In genomic region chr4:120922390-120923200, GRCh38 we compare ENCODE assay signal across 8 cellular contexts. TPM values are rescaled to one million over a fixed set of nuclear protein-coding genes. Genes with fewer than 3 reads are reported as not detected.
DNase-seq lines count a peak whose midpoint lies in the region; ATAC-seq and TF ChIP-seq lines count a peak whose summit lies in the region.

Gene PRDM5 (minus strand): TSS chr4:120922726. CDS start chr4:120922608, 118 bp downstream.

- peak in 1 of 3 donors; percentile 12 for DNase-seq in CD4-positive, CD25-positive, alpha-beta regulatory T cell
- DNase-seq in HS-5 (ENCODE audit: low read depth) (peak; percentile 32), NCI-H2029 treated with DMSO at 0.1 percent for 48 hours (lab: John Stamatoyannopoulos, UW) (no peak)
- peak; percentile 7 to 11 for DNase-seq in activated CD4-positive, alpha-beta T cell treated with anti-CD3 and anti-CD28 coated beads, Interleukin-2, amount 50 U/mL, for 24 hours (ENCODE audit: low read depth in 1 of 2, low spot score in 1 of 2)
- no peak for DNase-seq in effector memory CD4-positive, alpha-beta T cell
- DNase-seq in stimulated activated CD4-positive, alpha-beta T cell treated with anti-CD3 and anti-CD28 coated beads, Interleukin-2, amount 100 ng/mL, for 24 hours, result peak; percentile 31 to 48

- no peak within 1 kb of the TSS for H3K4me3 ChIP-seq in CD4-positive, CD25-positive, alpha-beta regulatory T cell (ENCODE audit: low read depth, low read length)
- peak within 1 kb of the TSS; percentile 66 for H3K4me3 ChIP-seq in effector memory CD4-positive, alpha-beta T cell (ENCODE audit: insufficient read depth, low read depth, low read length, poor library complexity, severe bottlenecking)
- peak within 1 kb of the TSS; percentile 56 to 72 (median 60) for H3K4me3 ChIP-seq in liver (ENCODE audit: low read depth in 1 of 3, low read length in 3 of 3)

- H3K27me3 ChIP-seq in CD4-positive, CD25-positive, alpha-beta regulatory T cell (ENCODE audit: control insufficient read depth, insufficient read depth, low read length), result peaks cover 45% of the 10 kb centered on the region
- peaks cover 3% of the 10 kb centered on the region for H3K27me3 ChIP-seq in effector memory CD4-positive, alpha-beta T cell (replicated peaks; ENCODE audit: control insufficient read depth, insufficient read depth, low read length, poor library complexity, severe bottlenecking)
- H3K27me3 ChIP-seq in liver (ENCODE audit: control insufficient read depth in 4 of 4, insufficient read depth in 4 of 4, low read length in 3 of 4), result peaks cover 0 to 10% (median 4%) of the 10 kb centered on the region in 4 donors

- peak within 1 kb of the TSS in 1 of 3 donors; percentile 52 for H3K27ac Mint-ChIP-seq in CD4-positive, CD25-positive, alpha-beta regulatory T cell

- H3K36me3 Mint-ChIP-seq in CD4-positive, CD25-positive, alpha-beta regulatory T cell, result peaks cover 7% of the 10 kb centered on the region

- H3K9me3 ChIP-seq in CD4-positive, CD25-positive, alpha-beta regulatory T cell (ENCODE audit: control insufficient read depth in 2 of 2, low read length in 2 of 2), result no peaks in the 10 kb centered on the region
- H3K9me3 ChIP-seq in effector memory CD4-positive, alpha-beta T cell (ENCODE audit: control insufficient read depth, low read length), result no peaks in the 10 kb centered on the region
- H3K9me3 ChIP-seq in liver (ENCODE audit: control insufficient read depth in 4 of 4, low read length in 3 of 4), result no peaks in the 10 kb centered on the region

- no peaks in the 10 kb centered on the region for H3K36me3 ChIP-seq in CD4-positive, CD25-positive, alpha-beta regulatory T cell (ENCODE audit: control insufficient read depth, insufficient read depth, low read length)
- H3K36me3 ChIP-seq in effector memory CD4-positive, alpha-beta T cell (ENCODE audit: control insufficient read depth, insufficient read depth, low read length), result no peaks in the 10 kb centered on the region
- no peaks in the 10 kb centered on the region for H3K36me3 ChIP-seq in liver (ENCODE audit: control insufficient read depth in 4 of 4, insufficient read depth in 3 of 4, low read depth in 1 of 4, low read length in 3 of 4)

- H3K4me1 ChIP-seq in CD4-positive, CD25-positive, alpha-beta regulatory T cell (ENCODE audit: control insufficient read depth, insufficient read depth, low read length, poor library complexity, severe bottlenecking), result peaks cover 6% of the 10 kb centered on the region
- peaks cover 14% of the 10 kb centered on the region for H3K4me1 ChIP-seq in effector memory CD4-positive, alpha-beta T cell (ENCODE audit: control insufficient read depth, insufficient read depth, low read length, poor library complexity, severe bottlenecking)
- H3K4me1 ChIP-seq in liver (ENCODE audit: control insufficient read depth in 4 of 4, insufficient read depth in 4 of 4, low read length in 3 of 4), result peaks cover 0 to 15% (median 9%) of the 10 kb centered on the region in 4 donors

- H3K9me3 Mint-ChIP-seq in CD4-positive, CD25-positive, alpha-beta regulatory T cell, result peaks cover 0 to 4% (median 0%) of the 10 kb centered on the region in 7 donors

- TF ChIP-seq RAD21 in liver (IDR thresholded peaks at IDR 0.05), result no peak

- peak within 1 kb of the TSS in 1 of 2 donors; percentile 40 for H3K9ac ChIP-seq in liver (ENCODE audit: low read depth in 1 of 2, low read length in 2 of 2)

- peaks cover 0 to 12% (median 5%) of the 10 kb centered on the region in 4 donors for H3K4me1 Mint-ChIP-seq in CD4-positive, CD25-positive, alpha-beta regulatory T cell

- H3K27ac ChIP-seq in CD4-positive, CD25-positive, alpha-beta regulatory T cell (ENCODE audit: insufficient read depth, low read length, poor library complexity, severe bottlenecking), result no peak within 1 kb of the TSS
- no peak within 1 kb of the TSS for H3K27ac ChIP-seq in effector memory CD4-positive, alpha-beta T cell (ENCODE audit: insufficient read depth, low read length, poor library complexity, severe bottlenecking)
- peak within 1 kb of the TSS; percentile 69 to 70 for H3K27ac ChIP-seq in liver (ENCODE audit: low read depth in 1 of 2, low read length in 2 of 2)

- no peak for TF ChIP-seq CTCF in liver (IDR thresholded peaks at IDR 0.05; ENCODE audit: low read depth, low read length, missing input control)

- ATAC-seq in CD4-positive, CD25-positive, alpha-beta regulatory T cell (ENCODE audit: low read depth in 2 of 2), result no peak
- no peak for ATAC-seq in GM18907 (IDR thresholded peaks at IDR 0.05; ENCODE audit: unreplicated experiment)

- peak within 1 kb of the TSS; percentile 58 to 92 (median 72) for H3K4me3 Mint-ChIP-seq in CD4-positive, CD25-positive, alpha-beta regulatory T cell

- H3K27me3 Mint-ChIP-seq in CD4-positive, CD25-positive, alpha-beta regulatory T cell, result peaks cover 79% of the 10 kb centered on the region

- WGBS in liver, result 1% methylated on average over 85 of the region's 85 CpGs

TF ChIP-seq in liver, 16 proteins besides CTCF, POLR2A, EP300 and RAD21:
- TF ChIP-seq MAX (IDR thresholded peaks at IDR 0.05) (no peak), FOXA1 (IDR thresholded peaks at IDR 0.05) (no peak), ZBTB33 (IDR thresholded peaks at IDR 0.05) (no peak), HNF4G (IDR thresholded peaks at IDR 0.05) (no peak), SP1 (IDR thresholded peaks at IDR 0.05) (no peak), YY1 (IDR thresholded peaks at IDR 0.05) (no peak), FOXA2 (IDR thresholded peaks at IDR 0.05) (no peak), TAF1 (conservative IDR thresholded peaks at IDR 0.05) (no peak), HNF4A (conservative IDR thresholded peaks at IDR 0.05) (no peak), GABPA (IDR thresholded peaks at IDR 0.05 in 1 of 2, conservative IDR thresholded peaks at IDR 0.05 in 1 of 2) (no peak), JUND (IDR thresholded peaks at IDR 0.05) (no peak), ATF3 (IDR thresholded peaks at IDR 0.05) (no peak), NR2F2 (IDR thresholded peaks at IDR 0.05) (no peak), REST (IDR thresholded peaks at IDR 0.05) (no peak), EGR1 (IDR thresholded peaks at IDR 0.05; ENCODE audit: low read depth in 2 of 2) (no peak), RXRA (IDR thresholded peaks at IDR 0.05) (no peak)

RNA-seq across cellular contexts. Expression of gene PRDM5, which starts in this region (rescaled TPM):
- total RNA-seq in CD4-positive, CD25-positive, alpha-beta regulatory T cell, result 0.67 TPM
- polyA plus RNA-seq in CD4-positive, CD25-positive, alpha-beta regulatory T cell, result under 1 TPM in 2 of 4 donors, not detected in 2; 0.07 to 0.11 TPM
- total RNA-seq in liver, result 1 to 10 TPM; 1.9 to 4.0 TPM
- polyA plus RNA-seq in liver, result under 1 TPM; 0.17 to 0.28 TPM

Comparison
In these comparisons a context has a peak if more than half of its experiments do, and no peak if none do; other contexts are left out.
1. DNase-seq: peak in HS-5 (single experiment), activated CD4-positive, alpha-beta T cell treated with anti-CD3 and anti-CD28 coated beads, Interleukin-2, amount 50 U/mL, for 24 hours (2 of 2) and stimulated activated CD4-positive, alpha-beta T cell treated with anti-CD3 and anti-CD28 coated beads, Interleukin-2, amount 100 ng/mL, for 24 hours (2 of 2); none in effector memory CD4-positive, alpha-beta T cell (0 of 3) and NCI-H2029 treated with DMSO at 0.1 percent for 48 hours (single experiment).
2. H3K27ac ChIP-seq: peak in liver (2 of 2); none in CD4-positive, CD25-positive, alpha-beta regulatory T cell (single experiment) and effector memory CD4-positive, alpha-beta T cell (single experiment).